In the genomic region with DNA sequence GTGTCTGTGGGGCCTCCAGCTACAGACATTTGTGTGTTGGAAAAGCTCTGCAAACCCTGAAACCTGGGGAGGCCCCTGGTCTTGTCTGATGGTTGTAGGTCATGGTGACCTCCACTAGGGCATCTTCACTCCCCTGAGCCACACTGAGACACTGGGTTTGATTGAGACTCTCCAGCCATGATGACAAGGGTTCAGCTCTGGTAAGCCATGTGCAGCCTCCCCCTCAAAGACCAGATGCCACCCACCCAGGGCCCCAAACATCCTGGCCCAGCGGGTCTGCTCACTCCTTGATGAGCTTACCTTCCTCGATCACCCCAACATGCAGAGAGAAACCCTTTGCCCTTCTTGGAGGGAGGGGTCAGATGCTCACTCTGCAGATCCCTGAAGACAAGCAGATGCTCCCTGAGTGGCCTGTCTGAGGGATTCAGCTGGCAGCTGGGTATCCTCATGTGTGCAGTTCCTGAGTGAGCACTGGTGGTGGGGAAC, we compare ENCODE assay signal across 12 cellular contexts.
DNase-seq lines count a peak whose midpoint lies in the region; ATAC-seq and TF ChIP-seq lines count a peak whose summit lies in the region.
"Had no signal": no experiment of that assay in that cellular context is flagged by ENCODE, and none has a peak within 500 bp of the region (broad histone marks: within the 10 kb centered on the region; RNA-seq: fewer than 3 reads in every experiment).

No MANE protein-coding gene starts in this region.

- H3K4me3 ChIP-seq in Peyer's patch = no peak overlapping the region
- H3K4me3 ChIP-seq: gastroesophageal sphincter had no signal

- ATAC-seq in HG03095 (IDR thresholded peaks at IDR 0.05; ENCODE audit: unreplicated experiment) = no peak
- ATAC-seq: gastroesophageal sphincter had no signal

- no peaks in the 10 kb centered on the region for H3K9me3 ChIP-seq in Peyer's patch
- H3K9me3 ChIP-seq: gastroesophageal sphincter had no signal

- no peaks in the 10 kb centered on the region for H3K36me3 ChIP-seq in Peyer's patch
- H3K36me3 ChIP-seq: gastroesophageal sphincter had no signal

- H3K4me1 ChIP-seq in Peyer's patch = no peaks in the 10 kb centered on the region

- no peak overlapping the region for H3K27ac ChIP-seq in Peyer's patch
- H3K27ac ChIP-seq: gastroesophageal sphincter had no signal

- H3K27me3 ChIP-seq in Peyer's patch = no peaks in the 10 kb centered on the region
- H3K27me3 ChIP-seq: gastroesophageal sphincter had no signal

- TF ChIP-seq POLR2A in Peyer's patch (IDR thresholded peaks at IDR 0.05) = no peak

- DNase-seq in NCI-H1092 treated with DMSO at 0.1 percent for 48 hours (lab: John Stamatoyannopoulos, UW) = peak; percentile 2
- no peak for DNase-seq in NCI-H1092 (lab: John Stamatoyannopoulos, UW)
- DNase-seq in Ammon's horn (ENCODE audit: low spot score) = peak; percentile 0
- peak in 2 of 3 donors; percentile 13 to 35 for DNase-seq in Peyer's patch
- peak; percentile 40 for DNase-seq in islet precursor cell
- no peak for DNase-seq in activated gamma-delta T cell treated with Interleukin-2 at 50 U/mL for 16 hours
- DNase-seq in central memory CD4-positive, alpha-beta T cell = no peak
- DNase-seq: activated B cell treated with CpG ODN at 0.5 μM for 24 hours, NCI-H2081, small intestine had no signal

- no peak for TF ChIP-seq CTCF in Peyer's patch (IDR thresholded peaks at IDR 0.05)

Comparison
In these comparisons a context has a peak if more than half of its experiments do, and no peak if none do; other contexts are left out.
1. DNase-seq: peak in NCI-H1092 treated with DMSO at 0.1 percent for 48 hours (single experiment), Ammon's horn (single experiment), Peyer's patch (2 of 3) and islet precursor cell (single experiment); none in NCI-H1092 (single experiment), activated gamma-delta T cell treated with Interleukin-2 at 50 U/mL for 16 hours (single experiment) and central memory CD4-positive, alpha-beta T cell (single experiment).